8 cellular contexts compared by ENCODE assay signal in the genomic region with DNA sequence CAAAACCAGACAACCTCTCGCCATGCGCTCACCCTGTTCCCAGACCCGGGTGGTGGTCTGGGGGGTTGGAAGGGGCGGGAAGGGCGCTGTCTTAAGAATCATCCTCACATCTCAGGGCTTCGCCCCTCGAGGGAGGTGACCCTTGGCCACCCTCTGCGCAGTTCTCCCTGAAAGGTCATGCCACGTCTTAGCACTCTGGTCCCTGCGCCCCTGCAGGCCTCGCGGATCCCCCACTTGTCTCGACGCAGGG. TPM values are rescaled to one million over a fixed set of nuclear protein-coding genes. Genes with fewer than 3 reads are reported as not detected.
DNase-seq lines count a peak whose midpoint lies in the region; ATAC-seq and TF ChIP-seq lines count a peak whose summit lies in the region.

No MANE protein-coding gene starts in this region.

- no peak overlapping the region for H2BK20ac ChIP-seq in H9 (ENCODE audit: low read depth, low read length, poor library complexity, severe bottlenecking)

- H3K14ac ChIP-seq in H9 (ENCODE audit: insufficient read depth, low read length), result peak overlapping the region; percentile 36; the same call in 1 of the 2 replicates

- peaks cover 35 to 48% of the 10 kb centered on the region in 2 experiments for H3K4me1 Mint-ChIP-seq in H9

- H2BK15ac ChIP-seq in H9 (ENCODE audit: low read depth, low read length), result no peak overlapping the region

- H2AFZ ChIP-seq in H9 (ENCODE audit: low read length), result no peak overlapping the region

- H3K4me3 ChIP-seq in fibroblast of villous mesenchyme (ENCODE audit: low read depth, low read length) (peak overlapping the region; percentile 67), gastrocnemius medialis (peak overlapping the region; percentile 65 to 76 (median 68))

- no peak for DNase-seq in H9
- peak; percentile 42 for DNase-seq in fibroblast of villous mesenchyme (ENCODE audit: low read depth)
- no peak for DNase-seq in gastrocnemius medialis
- no peak for DNase-seq in NCI-H128 (lab: John Stamatoyannopoulos, UW; ENCODE audit: unreplicated experiment)
- DNase-seq in C1 segment of cervical spinal cord (lab: John Stamatoyannopoulos, UW), result no peak
- no peak for DNase-seq in activated effector memory CD4-positive, alpha-beta T cell treated with Interleukin-2 at 50 U/mL for 16 hours
- DNase-seq in NCI-H1930 (lab: John Stamatoyannopoulos, UW), result no peak

- no peak overlapping the region for H2BK12ac ChIP-seq in H9 (ENCODE audit: insufficient read length, low read depth, low read length)

- no peaks in the 10 kb centered on the region for H3K79me1 ChIP-seq in H9 (ENCODE audit: insufficient read depth, low read depth, low read length, poor library complexity, severe bottlenecking)

- peak in 1 of 2 donors; percentile 5 for ATAC-seq in gastrocnemius medialis

- peaks cover 7 to 27% (median 8%) of the 10 kb centered on the region in 3 experiments; a peak in 6 of 7 replicates for H3K36me3 Mint-ChIP-seq in H9 (ENCODE audit: insufficient read depth in 1 of 3, low read depth in 3 of 3)

- no peak overlapping the region for H4K8ac ChIP-seq in H9 (replicated peaks; ENCODE audit: insufficient read length, low read depth, low read length)

- H3K56ac ChIP-seq in H9 (ENCODE audit: insufficient read length, low read depth, low read length), result no peak overlapping the region

- peak overlapping the region; percentile 80 to 85 for H3K4me3 Mint-ChIP-seq in H9

- H3K4ac ChIP-seq in H9 (ENCODE audit: low read depth, low read length), result no peak overlapping the region

- peak overlapping the region; percentile 25 for H3K9ac ChIP-seq in H9 (ENCODE audit: extremely low read depth, insufficient read length, low read length)

- no peak overlapping the region for H4K5ac ChIP-seq in H9 (ENCODE audit: insufficient read length, low read depth, low read length)

- H3K36me3 ChIP-seq in gastrocnemius medialis, result no peaks in the 10 kb centered on the region

- H3K4me1 ChIP-seq in H9 (ENCODE audit: insufficient read depth, low read length) (peaks cover 14% of the 10 kb centered on the region), gastrocnemius medialis (peaks cover 7 to 24% of the 10 kb centered on the region in 2 donors)

- no peak for TF ChIP-seq POLR2A in gastrocnemius medialis (IDR thresholded peaks at IDR 0.05)

- H3K9me3 ChIP-seq in H9 (ENCODE audit: control insufficient read depth, low read depth, low read length) (no peaks in the 10 kb centered on the region), gastrocnemius medialis (no peaks in the 10 kb centered on the region)

- no peak overlapping the region for H4K91ac ChIP-seq in H9 (ENCODE audit: insufficient read length, low read depth, low read length)

- no peak overlapping the region for H3K18ac ChIP-seq in H9 (ENCODE audit: insufficient read length, low read depth, low read length)

- H2BK5ac ChIP-seq in H9 (ENCODE audit: insufficient read length, low read length), result no peak overlapping the region

- in situ Hi-C loops in gastrocnemius medialis (cut with MboI; ENCODE audit: low sequenced_read_pairs in 4 of 4), result no loop called here

- peak overlapping the region; percentile 61 for H3K4me2 ChIP-seq in H9 (ENCODE audit: insufficient read depth, insufficient read length, low read length)

- no peak overlapping the region for H3K23ac ChIP-seq in H9 (ENCODE audit: insufficient read length, low read depth, low read length)

- H3K27ac ChIP-seq in H9 (ENCODE audit: insufficient read length, low read depth, low read length), result no peak overlapping the region
- H3K27ac ChIP-seq in VCaP, result peak overlapping the region; percentile 80
- H3K27ac ChIP-seq in gastrocnemius medialis, result peak overlapping the region in 2 of 4 donors; percentile 40 to 44

- no peak overlapping the region for H2BK120ac ChIP-seq in H9 (ENCODE audit: low read depth, low read length, poor library complexity, severe bottlenecking)

- H3T11ph ChIP-seq in H9 (ENCODE audit: low read length), result no peak overlapping the region

- peaks cover 6% of the 10 kb centered on the region for H3K27me3 Mint-ChIP-seq in H9 (ENCODE audit: low read depth)

- intact Hi-C loops in gastrocnemius medialis (cut with DNase I; ENCODE audit: low total_unique reads), result no loop called here

- H3K27ac Mint-ChIP-seq in H9, result peak overlapping the region in 2 of 3 experiments; percentile 37 to 96; a peak in 5 of 7 replicates

- H3K27me3 ChIP-seq in H9 (ENCODE audit: insufficient read depth, low read length) (no peaks in the 10 kb centered on the region), gastrocnemius medialis (no peaks in the 10 kb centered on the region)

- no peaks in the 10 kb centered on the region for H4K20me1 ChIP-seq in H9 (ENCODE audit: control insufficient read depth, insufficient read depth, insufficient read length)

- TF ChIP-seq CTCF in H9 (conservative IDR thresholded peaks at IDR 0.05) (no peak), VCaP (conservative IDR thresholded peaks at IDR 0.05) (no peak), fibroblast of villous mesenchyme (IDR thresholded peaks at IDR 0.05; ENCODE audit: insufficient read depth, low read depth, low read length) (no peak), gastrocnemius medialis (IDR thresholded peaks at IDR 0.05 in 4 of 5, conservative IDR thresholded peaks at IDR 0.05 in 1 of 5) (no peak)

- no peak overlapping the region for H2AK5ac ChIP-seq in H9 (ENCODE audit: insufficient read length, low read length)

- H3K79me2 ChIP-seq in H9 (ENCODE audit: insufficient read depth, low read length), result no peaks in the 10 kb centered on the region

- no CpG with 5 or more reads among the region's 14 CpGs for WGBS in H9 (ENCODE audit: extremely low coverage, insufficient read length, low lambda C conversion rate)

- H3K9me3 Mint-ChIP-seq in H9, result peaks cover 0 to 3% of the 10 kb centered on the region in 2 experiments; a peak in 3 of 5 replicates

- H3K23me2 ChIP-seq in H9 (ENCODE audit: insufficient read length, low read depth, low read length, poor library complexity, severe bottlenecking), result peaks cover 18% of the 10 kb centered on the region

RNA-seq across cellular contexts. Expression of gene CAPRIN2, which starts 40.6 kb away (rescaled TPM):
- 123 and 130 TPM in 2 replicates for total RNA-seq in H9 (2021)
- 19.0 and 19.4 TPM in 2 replicates for total RNA-seq in fibroblast of villous mesenchyme
- 10 to 100 TPM in 1 of 4 donors, 1 to 10 TPM in 3; 6.3 to 21.1 (median 7.2) TPM for total RNA-seq in gastrocnemius medialis
